In the genomic region with DNA sequence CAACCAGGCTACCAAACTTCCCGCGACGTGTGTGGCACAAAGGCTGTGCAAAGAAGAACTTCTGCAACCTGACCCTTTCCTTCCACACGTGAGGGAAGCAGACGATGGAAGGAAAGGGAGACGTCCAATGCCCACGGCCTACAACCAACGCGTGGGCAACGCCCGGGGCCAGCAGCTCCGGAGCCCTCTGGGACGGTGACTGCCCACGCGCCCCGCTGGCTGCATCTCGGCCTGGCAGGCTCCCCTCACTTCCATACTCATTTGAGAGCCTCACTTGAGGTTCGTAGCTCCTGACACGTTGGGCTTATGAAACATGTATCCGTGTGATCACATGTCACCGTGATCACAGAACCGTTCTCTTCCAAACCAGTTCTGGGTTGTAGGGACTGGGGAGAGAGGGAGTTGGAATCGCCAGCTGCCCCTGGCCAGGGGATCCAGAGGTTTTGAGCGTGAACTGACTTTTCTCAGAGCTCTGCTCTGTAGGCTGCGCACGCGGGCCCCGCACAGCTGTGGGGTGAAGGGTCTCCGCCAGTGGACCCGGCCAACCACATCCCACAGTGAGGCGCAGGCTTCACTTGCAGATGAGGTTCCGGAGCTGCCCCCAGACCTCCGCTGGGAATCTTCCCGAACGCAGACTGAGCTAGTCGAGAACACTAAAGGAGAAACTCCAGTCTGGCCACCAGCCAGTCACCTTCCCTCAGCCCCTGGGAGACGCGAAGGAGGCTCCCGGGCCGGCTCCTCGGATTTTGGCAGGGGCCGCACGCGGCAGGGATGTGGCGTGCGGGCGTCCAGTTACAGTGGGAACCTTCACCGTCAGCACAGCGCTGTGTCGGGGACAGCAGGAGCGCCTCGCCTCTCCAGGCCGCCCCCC, we compare ENCODE assay signal across 8 cellular contexts. TPM values are rescaled to one million over a fixed set of nuclear protein-coding genes. Genes with fewer than 3 reads are reported as not detected.
DNase-seq lines count a peak whose midpoint lies in the region; ATAC-seq, FAIRE-seq and TF ChIP-seq lines count a peak whose summit lies in the region.

No MANE protein-coding gene starts in this region.

- no peaks in the 10 kb centered on the region for H3K9me3 Mint-ChIP-seq in CD8-positive, alpha-beta memory T cell

- no peaks in the 10 kb centered on the region for H3K36me3 ChIP-seq in CD8-positive, alpha-beta memory T cell (ENCODE audit: insufficient read depth, low read length)

- peaks cover 20% of the 10 kb centered on the region for H3K4me1 ChIP-seq in CD8-positive, alpha-beta memory T cell (ENCODE audit: insufficient read depth, low read length)

- H3K4me3 Mint-ChIP-seq in CD8-positive, alpha-beta memory T cell, result peak overlapping the region; percentile 56 to 88 (median 78)

- peaks cover 23 to 42% (median 38%) of the 10 kb centered on the region in 3 donors for H3K4me1 Mint-ChIP-seq in CD8-positive, alpha-beta memory T cell

- ATAC-seq in HG03460 (IDR thresholded peaks at IDR 0.05; ENCODE audit: unreplicated experiment) (peak; percentile 7), GM21717 (IDR thresholded peaks at IDR 0.05; ENCODE audit: unreplicated experiment) (no peak), HG02571 (IDR thresholded peaks at IDR 0.05; ENCODE audit: unreplicated experiment) (no peak)
- no peak for ATAC-seq in stimulated activated naive CD8-positive, alpha-beta T cell treated with anti-CD3 and anti-CD28 coated beads, Interleukin-15, Interleukin-2, amounts not matched to agents 100 U/mL and 50 U/mL, for 24 hours

- H3K4me3 ChIP-seq in CD8-positive, alpha-beta memory T cell (ENCODE audit: low read length), result peak overlapping the region; percentile 73
- peak overlapping the region; percentile 66 for H3K4me3 ChIP-seq in astrocyte of the spinal cord (ENCODE audit: low read depth, low read length)

- no peaks in the 10 kb centered on the region for H3K9me3 ChIP-seq in CD8-positive, alpha-beta memory T cell (ENCODE audit: low read length)

- no peak for FAIRE-seq in GM19239 (lab: Jason Lieb, UNC)

- in situ Hi-C loops in astrocyte of the spinal cord (cut with HindIII; ENCODE audit: low sequenced_read_pairs), result no loop called here

- no peaks in the 10 kb centered on the region for H3K27me3 ChIP-seq in CD8-positive, alpha-beta memory T cell (ENCODE audit: insufficient read depth, low read length, poor library complexity, severe bottlenecking)

- no peak for TF ChIP-seq CTCF in astrocyte of the spinal cord (IDR thresholded peaks at IDR 0.05; ENCODE audit: low read depth, low read length)

- DNase-seq in CD8-positive, alpha-beta memory T cell, result no peak
- DNase-seq in astrocyte of the spinal cord (ENCODE audit: low read depth, low spot score) (no peak), iris pigment epithelial cell (ENCODE audit: low read depth) (peak; percentile 22), GM19239 (ENCODE audit: insufficient read length, low spot score) (no peak)
- peak; percentile 37 for DNase-seq in stimulated activated naive CD8-positive, alpha-beta T cell treated with anti-CD3 and anti-CD28 coated beads, Interleukin-15, Interleukin-2, amounts not matched to agents 100 U/mL and 50 U/mL, for 24 hours

- H3K27ac ChIP-seq in CD8-positive, alpha-beta memory T cell (ENCODE audit: low read depth, low read length), result peak overlapping the region; percentile 61

- peak overlapping the region in 3 of 8 donors; percentile 52 to 77 (median 70) for H3K27ac Mint-ChIP-seq in CD8-positive, alpha-beta memory T cell

- CTCF ChIA-PET in CD8-positive, alpha-beta memory T cell (lab: Charles Lee), result no interaction called here

- no peaks in the 10 kb centered on the region for H3K27me3 Mint-ChIP-seq in CD8-positive, alpha-beta memory T cell

- POLR2A ChIA-PET in CD8-positive, alpha-beta memory T cell (lab: Charles Lee), result interaction anchor here (0.6 to 0.7 kb wide), 2 partner anchors 12 to 275 kb away, joined by 3 to 4 read pairs; partner anchors contain the start of gene SOX8

- H3K36me3 Mint-ChIP-seq in CD8-positive, alpha-beta memory T cell, result peaks cover 4 to 35% (median 9%) of the 10 kb centered on the region in 3 donors

RNA-seq across cellular contexts. Expression of gene LMF1, which starts 1.0 kb away (rescaled TPM):
- total RNA-seq in CD8-positive, alpha-beta memory T cell, result 10 to 100 TPM; 11.7 to 14.0 TPM
- polyA plus RNA-seq in CD8-positive, alpha-beta memory T cell, result 15.8 TPM

RNA-seq across cellular contexts. Expression of gene SOX8, which starts 11.8 kb away (rescaled TPM):
- total RNA-seq in CD8-positive, alpha-beta memory T cell, result under 1 TPM; 0.39 to 0.62 TPM
- 0.39 TPM for polyA plus RNA-seq in CD8-positive, alpha-beta memory T cell

Comparison
In these comparisons a context has a peak if more than half of its experiments do, and no peak if none do; other contexts are left out.
1. DNase-seq: peak in iris pigment epithelial cell (single experiment) and stimulated activated naive CD8-positive, alpha-beta T cell treated with anti-CD3 and anti-CD28 coated beads, Interleukin-15, Interleukin-2, amounts not matched to agents 100 U/mL and 50 U/mL, for 24 hours (single experiment); none in CD8-positive, alpha-beta memory T cell (0 of 5), astrocyte of the spinal cord (single experiment) and GM19239 (single experiment).